ENCODE assay signal across 18 cellular contexts in genomic region chr19:10343495-10343894, GRCh38.
"Had no signal": no experiment of that assay in that cellular context is flagged by ENCODE, and none has a peak within 500 bp of the region (broad histone marks: within the 10 kb centered on the region; RNA-seq: fewer than 3 reads in every experiment).

No MANE protein-coding gene starts in this region.

- H3K27ac ChIP-seq: HL-60, RWPE1 had no signal

- H3K9ac ChIP-seq: SK-N-SH had no signal

- DNase-seq: KBM-7, MV-4-11, NCI-H1048, NCI-H1105, NCI-H1436 treated with DMSO at 0.1 percent for 48 hours, NCI-H1694 treated with DMSO at 0.1 percent for 48 hours, NCI-H1930, NCI-H2081, NCI-H2107, NCI-H2227 treated with DMSO at 0.1 percent for 48 hours, NCI-H524, NCI-H526 treated with DMSO at 0.1 percent for 48 hours, NCI-H748 treated with DMSO at 0.1 percent for 48 hours, SHP77, SK-N-SH had no signal

- H3K9me3 ChIP-seq: SK-N-SH had no signal

- ATAC-seq: Panc1 had no signal

- H3K9me2 ChIP-seq: SK-N-SH had no signal

- H3K4me2 ChIP-seq: SK-N-SH had no signal
